ENCODE assay signal across 8 cellular contexts in genomic region chr18:9475643-9476580, GRCh38. TPM values are rescaled to one million over a fixed set of nuclear protein-coding genes. Genes with fewer than 3 reads are reported as not detected.
A peak's percentile ranks its signal among the peaks of the same experiment; 100 is the strongest.
DNase-seq lines count a peak whose midpoint lies in the region; ATAC-seq, FAIRE-seq and TF ChIP-seq lines count a peak whose summit lies in the region.

No MANE protein-coding gene starts in this region.

- no peak for FAIRE-seq in bronchial epithelial cell (lab: Jason Lieb, UNC)

- peak overlapping the region; percentile 80 to 98 for H3K27ac ChIP-seq in lung (ENCODE audit: low read depth in 1 of 2, low read length in 1 of 2)

- peak; percentile 34 to 40 for DNase-seq in AML-193 (lab: John Stamatoyannopoulos, UW)
- DNase-seq in T-helper 2 cell treated with Interferon-gamma antibody and Interleukin-4, amounts not matched to agents 5 μg/mL and 100 μg/mL, for 36 hours (ENCODE audit: low spot score) = peak; percentile 7
- DNase-seq in bronchial epithelial cell (ENCODE audit: low read depth) = peak; percentile 49
- no peak for DNase-seq in lung (ENCODE audit: low spot score)
- peak; percentile 75 for DNase-seq in stimulated activated CD8-positive, alpha-beta memory T cell treated with anti-CD3 and anti-CD28 coated beads, Interleukin-4, amount 100 ng/mL, for 48 hours
- DNase-seq in NCI-H1105 (lab: John Stamatoyannopoulos, UW) = no peak

- H3K9me3 ChIP-seq in lung (ENCODE audit: control insufficient read depth in 2 of 2, insufficient read depth in 1 of 2, low read length in 1 of 2) = peaks cover 0 to 18% of the 10 kb centered on the region in 2 donors

- H3K4me1 ChIP-seq in lung (ENCODE audit: control insufficient read depth in 2 of 2, insufficient read depth in 2 of 2, low read length in 2 of 2) = no peaks in the 10 kb centered on the region

- H3K27me3 ChIP-seq in bronchial epithelial cell (ENCODE audit: control insufficient read depth, insufficient read depth, low read length) (no peaks in the 10 kb centered on the region), lung (ENCODE audit: control insufficient read depth, insufficient read depth) (no peaks in the 10 kb centered on the region)

- H3K36me3 ChIP-seq in bronchial epithelial cell (ENCODE audit: control insufficient read depth, insufficient read depth, low read length) (peaks cover 5% of the 10 kb centered on the region), lung (ENCODE audit: control insufficient read depth in 2 of 2, insufficient read depth in 2 of 2, low read length in 2 of 2) (peaks cover 3 to 7% of the 10 kb centered on the region in 2 donors)

- peak overlapping the region; percentile 93 for H3K4me3 ChIP-seq in bronchial epithelial cell (ENCODE audit: low read depth, low read length)
- peak overlapping the region; percentile 92 for H3K4me3 ChIP-seq in lung

- WGBS in lung, 2 donors = 1% methylated on average over 52 to 59 of the region's 59 CpGs

- ATAC-seq in GM18519 (IDR thresholded peaks at IDR 0.05; ENCODE audit: low FRiP score, unreplicated experiment) (peak; percentile 15), HG03521 (IDR thresholded peaks at IDR 0.05; ENCODE audit: unreplicated experiment) (peak; percentile 25), lung (ENCODE audit: insufficient read depth, low FRiP score) (peak; percentile 8)

- no peak for TF ChIP-seq CTCF in bronchial epithelial cell (IDR thresholded peaks at IDR 0.05; ENCODE audit: insufficient read depth, low read length, severe bottlenecking)
- no peak for TF ChIP-seq CTCF in lung (IDR thresholded peaks at IDR 0.05; ENCODE audit: control extremely low read depth, extremely low read depth)

- peaks cover 23% of the 10 kb centered on the region for H3K4me1 Mint-ChIP-seq in T-helper 2 cell treated with Interferon-gamma antibody and Interleukin-4, amounts not matched to agents 5 μg/mL and 100 μg/mL, for 36 hours (ENCODE audit: low read depth)

- H3K36me3 Mint-ChIP-seq in T-helper 2 cell treated with Interferon-gamma antibody and Interleukin-4, amounts not matched to agents 5 μg/mL and 100 μg/mL, for 36 hours (ENCODE audit: low read depth) = peaks cover 16% of the 10 kb centered on the region

- peak overlapping the region; percentile 95 for H3K27ac Mint-ChIP-seq in T-helper 2 cell treated with Interferon-gamma antibody and Interleukin-4, amounts not matched to agents 5 μg/mL and 100 μg/mL, for 36 hours

- H3K9me3 Mint-ChIP-seq in T-helper 2 cell treated with Interferon-gamma antibody and Interleukin-4, amounts not matched to agents 5 μg/mL and 100 μg/mL, for 36 hours = no peaks in the 10 kb centered on the region

- H3K27me3 Mint-ChIP-seq in T-helper 2 cell treated with Interferon-gamma antibody and Interleukin-4, amounts not matched to agents 5 μg/mL and 100 μg/mL, for 36 hours (ENCODE audit: low read depth) = peaks cover 21% of the 10 kb centered on the region

- peak overlapping the region; percentile 86 for H3K4me3 Mint-ChIP-seq in T-helper 2 cell treated with Interferon-gamma antibody and Interleukin-4, amounts not matched to agents 5 μg/mL and 100 μg/mL, for 36 hours

RNA-seq across cellular contexts. Expression of gene RALBP1, which starts 0.6 kb away (rescaled TPM):
- total RNA-seq in bronchial epithelial cell (63.7 and 76.4 TPM in 2 replicates), lung (10 to 100 TPM; 38.0 to 58.2 TPM)
- 10 to 100 TPM; 19.8 to 28.9 TPM for polyA plus RNA-seq in lung

Comparison
In these comparisons a context has a peak if more than half of its experiments do, and no peak if none do; other contexts are left out.
1. DNase-seq: peak in AML-193 (2 of 2), T-helper 2 cell treated with Interferon-gamma antibody and Interleukin-4, amounts not matched to agents 5 μg/mL and 100 μg/mL, for 36 hours (single experiment), bronchial epithelial cell (single experiment) and stimulated activated CD8-positive, alpha-beta memory T cell treated with anti-CD3 and anti-CD28 coated beads, Interleukin-4, amount 100 ng/mL, for 48 hours (single experiment); none in lung (single experiment) and NCI-H1105 (single experiment).
2. Peak in every context shown above with its lines, with median percentiles within 50 percentile points of each other: ATAC-seq.